18 cellular contexts compared by ENCODE assay signal in the genomic region with DNA sequence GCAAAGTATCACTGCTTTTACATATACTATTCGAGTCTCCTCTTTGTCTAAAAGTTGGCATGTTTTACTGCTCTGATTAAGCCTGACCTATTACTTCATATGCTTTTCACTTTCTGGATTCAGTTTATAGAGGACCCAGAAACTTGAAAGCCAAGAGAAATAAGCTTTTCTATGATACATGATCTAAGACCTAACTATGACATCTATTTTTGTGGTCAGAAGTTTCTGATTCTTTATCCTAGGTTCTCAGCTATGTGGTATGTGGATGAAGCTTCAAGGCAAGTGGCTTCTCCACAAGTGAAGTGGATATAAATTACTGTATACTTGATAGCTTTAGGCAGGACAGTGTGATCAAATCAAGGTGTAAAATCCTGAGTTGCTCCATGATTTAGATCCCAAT. TPM values are rescaled to one million over a fixed set of nuclear protein-coding genes. Genes with fewer than 3 reads are reported as not detected.
DNase-seq lines count a peak whose midpoint lies in the region; ATAC-seq and TF ChIP-seq lines count a peak whose summit lies in the region.
"Had no signal": no experiment of that assay in that cellular context is flagged by ENCODE, and none has a peak within 500 bp of the region (broad histone marks: within the 10 kb centered on the region; RNA-seq: fewer than 3 reads in every experiment).

No MANE protein-coding gene starts in this region.

- H4K20me1 ChIP-seq in GM23338 (replicated peaks; ENCODE audit: insufficient read depth): no peaks in the 10 kb centered on the region
- H4K20me1 ChIP-seq: BLaER1 treated with 17β-estradiol and CSF1 and Interleukin-3, amounts not matched to agents 10 nM and 100 nM had no signal

- peaks cover 25% of the 10 kb centered on the region for H3K4me1 ChIP-seq in GM23338 (ENCODE audit: insufficient read depth)
- H3K4me1 ChIP-seq: BLaER1 treated with 17β-estradiol and CSF1 and Interleukin-3, amounts not matched to agents 10 nM and 100 nM had no signal

- no peak overlapping the region for H3K4me2 ChIP-seq in GM23338
- H3K4me2 ChIP-seq: BLaER1 treated with 17β-estradiol and CSF1 and Interleukin-3, amounts not matched to agents 10 nM and 100 nM; hepatocyte had no signal

- H3K4me3 ChIP-seq in GM23338 (no peak overlapping the region), fibroblast of pulmonary artery (replicated peaks; ENCODE audit: low read depth, low read length) (no peak overlapping the region)
- H3K4me3 ChIP-seq: BLaER1 treated with 17β-estradiol and CSF1 and Interleukin-3, amounts not matched to agents 10 nM and 100 nM; esophagus muscularis mucosa; hepatocyte had no signal

- peaks cover 9% of the 10 kb centered on the region; the same call in 1 of the 2 replicates for H3K27me3 ChIP-seq in GM23338 (ENCODE audit: insufficient read depth)
- H3K27me3 ChIP-seq: BLaER1 treated with 17β-estradiol and CSF1 and Interleukin-3, amounts not matched to agents 10 nM and 100 nM had no signal

- H3K36me3 ChIP-seq in GM23338 (ENCODE audit: insufficient read depth): no peaks in the 10 kb centered on the region
- H3K36me3 ChIP-seq: BLaER1 treated with 17β-estradiol and CSF1 and Interleukin-3, amounts not matched to agents 10 nM and 100 nM; esophagus muscularis mucosa had no signal

- H3K4me3 Mint-ChIP-seq in GM23338: no peak overlapping the region
- H3K4me3 Mint-ChIP-seq: WTC11 had no signal

- peaks cover 12% of the 10 kb centered on the region for H3K27me3 Mint-ChIP-seq in GM23338 (ENCODE audit: insufficient read depth, low read depth, poor library complexity)

- H3K36me3 Mint-ChIP-seq in GM23338 (ENCODE audit: low read depth): no peaks in the 10 kb centered on the region
- H3K36me3 Mint-ChIP-seq: WTC11 had no signal

- no peaks in the 10 kb centered on the region for H3K9me2 ChIP-seq in GM23338 (ENCODE audit: insufficient read depth)

- H2AFZ ChIP-seq in GM23338: no peak overlapping the region
- H2AFZ ChIP-seq: hepatocyte had no signal

- no peak for ATAC-seq in GM23338
- no peak for ATAC-seq in HG02588 (IDR thresholded peaks at IDR 0.05; ENCODE audit: unreplicated experiment)
- no peak for ATAC-seq in HG03439 (IDR thresholded peaks at IDR 0.05; ENCODE audit: unreplicated experiment)
- ATAC-seq in GM18867 (IDR thresholded peaks at IDR 0.05; ENCODE audit: unreplicated experiment): no peak
- ATAC-seq: right cardiac atrium, WTC11 had no signal

- H3K27ac Mint-ChIP-seq in GM23338: peak overlapping the region; percentile 9; the same call in 1 of the 2 replicates
- H3K27ac Mint-ChIP-seq: WTC11 had no signal

- H3K27ac ChIP-seq in GM23338 (ENCODE audit: low read depth): no peak overlapping the region
- H3K27ac ChIP-seq: BLaER1 treated with 17β-estradiol and CSF1 and Interleukin-3, amounts not matched to agents 10 nM and 100 nM; hepatocyte had no signal

- H3K9me3 Mint-ChIP-seq in GM23338: no peaks in the 10 kb centered on the region
- H3K9me3 Mint-ChIP-seq: WTC11 had no signal

- peaks cover 12% of the 10 kb centered on the region for H3K4me1 Mint-ChIP-seq in GM23338

- no peak for DNase-seq in GM23338 (ENCODE audit: low spot score)
- DNase-seq in amniotic epithelial cell (ENCODE audit: low read depth): peak; percentile 85
- DNase-seq in fibroblast of pulmonary artery (ENCODE audit: low read depth): peak; percentile 66
- peak; percentile 68 for DNase-seq in stromal cell of bone marrow (ENCODE audit: low read depth)
- DNase-seq in G401 (ENCODE audit: low spot score): no peak
- DNase-seq: aorta, DMS 273 treated with DMSO at 0.1 percent for 48 hours, NCI-H82, nucleus accumbens, right cardiac atrium had no signal

- H3K79me2 ChIP-seq in GM23338 (replicated peaks; ENCODE audit: insufficient read depth): peaks cover 99% of the 10 kb centered on the region
- H3K79me2 ChIP-seq: hepatocyte had no signal

- H3F3A ChIP-seq in GM23338 (replicated peaks; ENCODE audit: low read depth): no peaks in the 10 kb centered on the region

- TF ChIP-seq CTCF in GM23338 (conservative IDR thresholded peaks at IDR 0.05; ENCODE audit: low read depth in 2 of 2) (no peak), fibroblast of pulmonary artery (IDR thresholded peaks at IDR 0.05; ENCODE audit: low read length, missing control alignments) (no peak)

- in situ Hi-C loops in G401 (cut with HindIII; ENCODE audit: low sequenced_read_pairs): no loop called here

TF ChIP-seq in GM23338, 12 proteins besides CTCF, POLR2A, EP300 and RAD21 (continues in another document):
- TF ChIP-seq, protein P1, sequence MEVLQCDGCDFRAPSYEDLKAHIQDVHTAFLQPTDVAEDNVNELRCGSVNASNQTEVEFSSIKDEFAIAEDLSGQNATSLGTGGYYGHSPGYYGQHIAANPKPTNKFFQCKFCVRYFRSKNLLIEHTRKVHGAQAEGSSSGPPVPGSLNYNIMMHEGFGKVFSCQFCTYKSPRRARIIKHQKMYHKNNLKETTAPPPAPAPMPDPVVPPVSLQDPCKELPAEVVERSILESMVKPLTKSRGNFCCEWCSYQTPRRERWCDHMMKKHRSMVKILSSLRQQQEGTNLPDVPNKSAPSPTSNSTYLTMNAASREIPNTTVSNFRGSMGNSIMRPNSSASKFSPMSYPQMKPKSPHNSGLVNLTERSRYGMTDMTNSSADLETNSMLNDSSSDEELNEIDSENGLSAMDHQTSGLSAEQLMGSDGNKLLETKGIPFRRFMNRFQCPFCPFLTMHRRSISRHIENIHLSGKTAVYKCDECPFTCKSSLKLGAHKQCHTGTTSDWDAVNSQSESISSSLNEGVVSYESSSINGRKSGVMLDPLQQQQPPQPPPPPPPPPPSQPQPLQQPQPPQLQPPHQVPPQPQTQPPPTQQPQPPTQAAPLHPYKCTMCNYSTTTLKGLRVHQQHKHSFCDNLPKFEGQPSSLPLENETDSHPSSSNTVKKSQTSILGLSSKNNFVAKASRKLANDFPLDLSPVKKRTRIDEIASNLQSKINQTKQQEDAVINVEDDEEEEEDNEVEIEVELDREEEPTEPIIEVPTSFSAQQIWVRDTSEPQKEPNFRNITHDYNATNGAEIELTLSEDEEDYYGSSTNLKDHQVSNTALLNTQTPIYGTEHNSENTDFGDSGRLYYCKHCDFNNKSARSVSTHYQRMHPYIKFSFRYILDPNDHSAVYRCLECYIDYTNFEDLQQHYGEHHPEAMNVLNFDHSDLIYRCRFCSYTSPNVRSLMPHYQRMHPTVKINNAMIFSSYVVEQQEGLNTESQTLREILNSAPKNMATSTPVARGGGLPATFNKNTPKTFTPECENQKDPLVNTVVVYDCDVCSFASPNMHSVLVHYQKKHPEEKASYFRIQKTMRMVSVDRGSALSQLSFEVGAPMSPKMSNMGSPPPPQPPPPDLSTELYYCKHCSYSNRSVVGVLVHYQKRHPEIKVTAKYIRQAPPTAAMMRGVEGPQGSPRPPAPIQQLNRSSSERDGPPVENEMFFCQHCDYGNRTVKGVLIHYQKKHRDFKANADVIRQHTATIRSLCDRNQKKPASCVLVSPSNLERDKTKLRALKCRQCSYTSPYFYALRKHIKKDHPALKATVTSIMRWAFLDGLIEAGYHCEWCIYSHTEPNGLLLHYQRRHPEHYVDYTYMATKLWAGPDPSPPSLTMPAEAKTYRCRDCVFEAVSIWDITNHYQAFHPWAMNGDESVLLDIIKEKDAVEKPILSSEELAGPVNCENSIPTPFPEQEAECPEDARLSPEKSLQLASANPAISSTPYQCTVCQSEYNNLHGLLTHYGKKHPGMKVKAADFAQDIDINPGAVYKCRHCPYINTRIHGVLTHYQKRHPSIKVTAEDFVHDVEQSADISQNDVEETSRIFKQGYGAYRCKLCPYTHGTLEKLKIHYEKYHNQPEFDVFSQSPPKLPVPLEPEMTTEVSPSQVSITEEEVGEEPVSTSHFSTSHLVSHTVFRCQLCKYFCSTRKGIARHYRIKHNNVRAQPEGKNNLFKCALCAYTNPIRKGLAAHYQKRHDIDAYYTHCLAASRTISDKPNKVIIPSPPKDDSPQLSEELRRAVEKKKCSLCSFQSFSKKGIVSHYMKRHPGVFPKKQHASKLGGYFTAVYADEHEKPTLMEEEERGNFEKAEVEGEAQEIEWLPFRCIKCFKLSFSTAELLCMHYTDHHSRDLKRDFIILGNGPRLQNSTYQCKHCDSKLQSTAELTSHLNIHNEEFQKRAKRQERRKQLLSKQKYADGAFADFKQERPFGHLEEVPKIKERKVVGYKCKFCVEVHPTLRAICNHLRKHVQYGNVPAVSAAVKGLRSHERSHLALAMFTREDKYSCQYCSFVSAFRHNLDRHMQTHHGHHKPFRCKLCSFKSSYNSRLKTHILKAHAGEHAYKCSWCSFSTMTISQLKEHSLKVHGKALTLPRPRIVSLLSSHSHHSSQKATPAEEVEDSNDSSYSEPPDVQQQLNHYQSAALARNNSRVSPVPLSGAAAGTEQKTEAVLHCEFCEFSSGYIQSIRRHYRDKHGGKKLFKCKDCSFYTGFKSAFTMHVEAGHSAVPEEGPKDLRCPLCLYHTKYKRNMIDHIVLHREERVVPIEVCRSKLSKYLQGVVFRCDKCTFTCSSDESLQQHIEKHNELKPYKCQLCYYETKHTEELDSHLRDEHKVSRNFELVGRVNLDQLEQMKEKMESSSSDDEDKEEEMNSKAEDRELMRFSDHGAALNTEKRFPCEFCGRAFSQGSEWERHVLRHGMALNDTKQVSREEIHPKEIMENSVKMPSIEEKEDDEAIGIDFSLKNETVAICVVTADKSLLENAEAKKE (CRISPR knock-in tag; IDR thresholded peaks at IDR 0.05): no peak
- TF ChIP-seq EZH2phosphoT487 (IDR thresholded peaks at IDR 0.05; ENCODE audit: unreplicated experiment) (no peak), ZNF331 (CRISPR knock-in tag; IDR thresholded peaks at IDR 0.05; ENCODE audit: low read depth) (no peak), STAT1 (IDR thresholded peaks at IDR 0.05; ENCODE audit: unreplicated experiment) (no peak), ZNF114 (CRISPR knock-in tag; IDR thresholded peaks at IDR 0.05) (no peak), CREB1 (CRISPR knock-in tag; IDR thresholded peaks at IDR 0.05; ENCODE audit: low read depth) (no peak), POLR2AphosphoS5 (IDR thresholded peaks at IDR 0.05; ENCODE audit: low read depth) (no peak)
- TF ChIP-seq, protein P2, sequence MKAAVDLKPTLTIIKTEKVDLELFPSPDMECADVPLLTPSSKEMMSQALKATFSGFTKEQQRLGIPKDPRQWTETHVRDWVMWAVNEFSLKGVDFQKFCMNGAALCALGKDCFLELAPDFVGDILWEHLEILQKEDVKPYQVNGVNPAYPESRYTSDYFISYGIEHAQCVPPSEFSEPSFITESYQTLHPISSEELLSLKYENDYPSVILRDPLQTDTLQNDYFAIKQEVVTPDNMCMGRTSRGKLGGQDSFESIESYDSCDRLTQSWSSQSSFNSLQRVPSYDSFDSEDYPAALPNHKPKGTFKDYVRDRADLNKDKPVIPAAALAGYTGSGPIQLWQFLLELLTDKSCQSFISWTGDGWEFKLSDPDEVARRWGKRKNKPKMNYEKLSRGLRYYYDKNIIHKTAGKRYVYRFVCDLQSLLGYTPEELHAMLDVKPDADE (IDR thresholded peaks at IDR 0.05): no peak

RNA-seq across cellular contexts. Expression of a gene that starts 6.3 kb away (rescaled TPM):
- total RNA-seq in GM23338 (2014; rRNA removed; shearing (Covaris generic)): 59.9 and 61.9 TPM in 2 replicates
- 43.3 and 44.0 TPM in 2 replicates for polyA plus RNA-seq in GM23338 (2016; fragmentation: Nextera tagmentation; extraction: Ambion mirVana)
- not detected in 2 replicates for total RNA-seq in G401 (2014; rRNA removed; shearing (Covaris generic))
- total RNA-seq: T-helper 1 cell treated with Interleukin-12 subunit alpha and Interleukin-12 subunit beta and Interleukin-4 antibody, amounts not matched to agents 30 ng/mL and 1 ng/mL, for 36 hours had no signal

Comparison
In these comparisons a context has a peak if more than half of its experiments do, and no peak if none do; other contexts are left out.
1. DNase-seq: peak in amniotic epithelial cell (single experiment), fibroblast of pulmonary artery (single experiment) and stromal cell of bone marrow (single experiment); none in GM23338 (single experiment) and G401 (single experiment).
2. RNA of a gene that starts 6.3 kb away (total RNA-seq): 59.9 to 61.9 TPM in GM23338; not detected in G401; every median in the first group is over 10 times any median in the second.